8 cellular contexts compared by ENCODE assay signal in the genomic region with DNA sequence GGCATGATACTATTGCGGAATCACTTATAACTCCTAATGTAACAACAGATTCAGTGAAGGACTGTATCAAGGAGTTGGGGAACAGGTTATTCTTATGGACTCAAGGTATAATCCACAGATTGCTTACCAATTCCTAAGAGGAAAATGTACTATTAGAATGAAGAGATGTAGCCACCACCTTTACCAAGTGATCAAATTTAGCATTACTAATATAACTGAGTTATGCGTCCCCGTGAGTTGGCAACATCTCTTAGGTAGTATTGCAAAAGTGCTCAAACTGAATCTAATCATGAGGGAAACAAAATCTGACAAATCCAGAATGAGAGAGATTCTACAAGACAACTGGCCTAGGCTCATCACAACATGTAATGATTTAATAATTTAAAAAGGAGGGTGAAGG. TPM values are rescaled to one million over a fixed set of nuclear protein-coding genes. Genes with fewer than 3 reads are reported as not detected.
DNase-seq lines count a peak whose midpoint lies in the region; ATAC-seq and TF ChIP-seq lines count a peak whose summit lies in the region.

No MANE protein-coding gene starts in this region.

- peak overlapping the region in 1 of 2 donors; percentile 88 for H3K9ac ChIP-seq in stomach smooth muscle (ENCODE audit: low read length in 2 of 2)

- no peaks in the 10 kb centered on the region for H3K27me3 ChIP-seq in stomach smooth muscle (ENCODE audit: control insufficient read depth in 1 of 2, insufficient read depth in 2 of 2, low read length in 2 of 2)

- H3K27ac Mint-ChIP-seq in activated CD4-positive, alpha-beta memory T cell treated with anti-CD3 and anti-CD28 coated beads for 36 hours = peak overlapping the region; percentile 94
- H3K27ac Mint-ChIP-seq in glutamatergic neuron (ENCODE audit: unreplicated experiment) = no peak overlapping the region

- no peak overlapping the region for H3K27ac ChIP-seq in stomach smooth muscle (ENCODE audit: low read length)

- H3K36me3 ChIP-seq in stomach smooth muscle (ENCODE audit: control insufficient read depth in 2 of 2, insufficient read depth in 2 of 2, low read length in 2 of 2) = peaks cover 0 to 2% of the 10 kb centered on the region in 2 donors

- H3K4me1 Mint-ChIP-seq in activated T-cell treated with anti-CD3 and anti-CD28 coated beads, Interleukin-2, amount 50 U/mL, for 4 hours (ENCODE audit: low read depth) = peaks cover 37% of the 10 kb centered on the region
- H3K4me1 Mint-ChIP-seq in activated CD4-positive, alpha-beta memory T cell treated with anti-CD3 and anti-CD28 coated beads for 36 hours (ENCODE audit: low read depth) = peaks cover 40% of the 10 kb centered on the region
- peaks cover 17% of the 10 kb centered on the region for H3K4me1 Mint-ChIP-seq in glutamatergic neuron (ENCODE audit: low read depth, unreplicated experiment)

- POLR2A ChIA-PET in activated CD4-positive, alpha-beta memory T cell treated with anti-CD3 and anti-CD28 coated beads for 36 hours (lab: Charles Lee) = interaction anchor here (0.8 to 1.7 kb wide), 4 partner anchors 9 to 314 kb away, joined by 4 to 8 read pairs (median 4); partner anchors contain the start of genes CAGE1 and RIOK1

- intact Hi-C loops in activated CD4-positive, alpha-beta memory T cell treated with anti-CD3 and anti-CD28 coated beads for 36 hours (cut with micrococcal nuclease) = no loop called here

- no peaks in the 10 kb centered on the region for H3K27me3 Mint-ChIP-seq in activated T-cell treated with anti-CD3 and anti-CD28 coated beads, Interleukin-2, amount 50 U/mL, for 4 hours (ENCODE audit: low read depth)
- peaks cover 3% of the 10 kb centered on the region for H3K27me3 Mint-ChIP-seq in activated CD4-positive, alpha-beta memory T cell treated with anti-CD3 and anti-CD28 coated beads for 36 hours
- H3K27me3 Mint-ChIP-seq in glutamatergic neuron (ENCODE audit: unreplicated experiment) = peaks cover 2% of the 10 kb centered on the region

- no peak for TF ChIP-seq CTCF in glutamatergic neuron (IDR thresholded peaks at IDR 0.05; ENCODE audit: partially characterized antibody, unreplicated experiment)

- H3K9me3 Mint-ChIP-seq in activated T-cell treated with anti-CD3 and anti-CD28 coated beads, Interleukin-2, amount 50 U/mL, for 4 hours = no peaks in the 10 kb centered on the region
- H3K9me3 Mint-ChIP-seq in activated CD4-positive, alpha-beta memory T cell treated with anti-CD3 and anti-CD28 coated beads for 36 hours = no peaks in the 10 kb centered on the region
- H3K9me3 Mint-ChIP-seq in glutamatergic neuron (ENCODE audit: unreplicated experiment) = no peaks in the 10 kb centered on the region

- CTCF ChIA-PET in activated CD4-positive, alpha-beta memory T cell treated with anti-CD3 and anti-CD28 coated beads for 36 hours (lab: Charles Lee) = interaction anchor here (0.6 to 0.9 kb wide), 3 partner anchors 26 to 929 kb away, joined by 3 to 8 read pairs (median 3); no protein-coding TSS in a partner anchor

- H3K4me3 Mint-ChIP-seq in activated T-cell treated with anti-CD3 and anti-CD28 coated beads, Interleukin-2, amount 50 U/mL, for 4 hours = peak overlapping the region; percentile 100
- peak overlapping the region; percentile 99 for H3K4me3 Mint-ChIP-seq in activated CD4-positive, alpha-beta memory T cell treated with anti-CD3 and anti-CD28 coated beads for 36 hours
- H3K4me3 Mint-ChIP-seq in glutamatergic neuron (ENCODE audit: unreplicated experiment) = peak overlapping the region; percentile 96

- H3K9me3 ChIP-seq in stomach smooth muscle (ENCODE audit: control insufficient read depth in 2 of 2, low read length in 2 of 2) = no peaks in the 10 kb centered on the region

- peaks cover 5% of the 10 kb centered on the region for H3K36me3 Mint-ChIP-seq in activated T-cell treated with anti-CD3 and anti-CD28 coated beads, Interleukin-2, amount 50 U/mL, for 4 hours (ENCODE audit: insufficient read depth)
- H3K36me3 Mint-ChIP-seq in activated CD4-positive, alpha-beta memory T cell treated with anti-CD3 and anti-CD28 coated beads for 36 hours = peaks cover 8% of the 10 kb centered on the region
- H3K36me3 Mint-ChIP-seq in glutamatergic neuron (ENCODE audit: unreplicated experiment) = peaks cover 4% of the 10 kb centered on the region

- ATAC-seq in activated T-cell treated with anti-CD3 and anti-CD28 coated beads, Interleukin-2, amount 50 U/mL, for 4 hours = no peak

- peaks cover 5% of the 10 kb centered on the region for H3K4me1 ChIP-seq in stomach smooth muscle (ENCODE audit: control insufficient read depth, insufficient read depth, low read length)

- DNase-seq in activated T-cell treated with anti-CD3 and anti-CD28 coated beads, Interleukin-2, amount 50 U/mL, for 4 hours = no peak
- DNase-seq in activated T-cell treated with anti-CD3 and anti-CD28 coated beads, Interleukin-2, amount 50 U/mL, for 1 hour = no peak
- DNase-seq in activated CD4-positive, alpha-beta memory T cell treated with anti-CD3 and anti-CD28 coated beads for 36 hours = no peak
- DNase-seq in glutamatergic neuron (no peak), DMS 273 treated with DMSO at 0.1 percent for 48 hours (lab: John Stamatoyannopoulos, UW) (no peak), NCI-H187 (lab: John Stamatoyannopoulos, UW) (no peak), NCI-H82 treated with DMSO at 0.1 percent for 48 hours (lab: John Stamatoyannopoulos, UW; ENCODE audit: unreplicated experiment) (no peak)

- H3K4me3 ChIP-seq in stomach smooth muscle (ENCODE audit: low read length in 2 of 2) = peak overlapping the region; percentile 89

RNA-seq across cellular contexts. Expression of gene SNRNP48, which starts 0.8 kb away (rescaled TPM):
- total RNA-seq in activated T-cell treated with anti-CD3 and anti-CD28 coated beads, Interleukin-2, amount 50 U/mL, for 4 hours = 10 to 100 TPM; 12.2 to 14.2 (median 12.5) TPM
- 10 to 100 TPM; 21.1 to 21.8 TPM for total RNA-seq in activated CD4-positive, alpha-beta memory T cell treated with anti-CD3 and anti-CD28 coated beads for 36 hours
- 9.5 TPM for total RNA-seq in glutamatergic neuron (ENCODE audit: unreplicated experiment)

RNA-seq across cellular contexts. Expression of gene DSP, which starts 47.8 kb away (rescaled TPM):
- under 1 TPM; 0.14 to 0.29 (median 0.23) TPM for total RNA-seq in activated T-cell treated with anti-CD3 and anti-CD28 coated beads, Interleukin-2, amount 50 U/mL, for 4 hours
- under 1 TPM; 0.07 to 0.12 TPM for total RNA-seq in activated CD4-positive, alpha-beta memory T cell treated with anti-CD3 and anti-CD28 coated beads for 36 hours
- total RNA-seq in glutamatergic neuron (ENCODE audit: unreplicated experiment) = 8.9 TPM
